30 cellular contexts compared by ENCODE assay signal in genomic region chr1:75529488-75529887, GRCh38.
DNase-seq lines count a peak whose midpoint lies in the region; ATAC-seq, FAIRE-seq and TF ChIP-seq lines count a peak whose summit lies in the region.
"Had no signal": no experiment of that assay in that cellular context is flagged by ENCODE, and none has a peak within 500 bp of the region (broad histone marks: within the 10 kb centered on the region; RNA-seq: fewer than 3 reads in every experiment).

No MANE protein-coding gene starts in this region.

- peak; percentile 4 for DNase-seq in H54 (ENCODE audit: insufficient read length, low spot score)
- peak; percentile 39 for DNase-seq in fibroblast of the aortic adventitia (ENCODE audit: low read depth)
- peak; percentile 24 for DNase-seq in renal cortical epithelial cell (ENCODE audit: low read depth)
- DNase-seq in cerebellar cortex (ENCODE audit: low spot score), result no peak
- DNase-seq in heart left ventricle, result no peak
- DNase-seq: AML-193; CD4-positive, alpha-beta T cell; GM23248; H9; HFFc6; Karpas-422; MV-4-11; NCI-H1105; NCI-H1436 treated with DMSO at 0.1 percent for 48 hours; NCI-H187 treated with DMSO at 0.1 percent for 48 hours; NCI-H2107; NCI-H446 treated with DMSO at 0.1 percent for 48 hours; NCI-H526; NCI-H82; NK-92 treated with Interleukin-12 subunit alpha and Interleukin-12 subunit beta, amount 100 ng/mL, for 24 hours; PC-9 had no signal

- H3K9me3 ChIP-seq in heart left ventricle, result no peaks in the 10 kb centered on the region
- H3K9me3 ChIP-seq: BLaER1 treated with 17β-estradiol and CSF1 and Interleukin-3, amounts not matched to agents 10 nM and 100 nM; SJSA1 had no signal

- TF ChIP-seq CTCF in fibroblast of the aortic adventitia (IDR thresholded peaks at IDR 0.05; ENCODE audit: insufficient read depth, low read length), result no peak
- TF ChIP-seq CTCF in heart left ventricle (IDR thresholded peaks at IDR 0.05), result no peak

- intact Hi-C loops in heart left ventricle (cut with DNase I), result no loop called here

- no peak for FAIRE-seq in H54 (lab: Jason Lieb, UNC)
- FAIRE-seq: A204.1, D721Med, GM18507, HepG2 had no signal

- no peak overlapping the region for H3K4me3 ChIP-seq in fibroblast of the aortic adventitia (ENCODE audit: low read depth, low read length)
- no peak overlapping the region for H3K4me3 ChIP-seq in heart left ventricle
- H3K4me3 ChIP-seq: BLaER1 treated with 17β-estradiol and CSF1 and Interleukin-3, amounts not matched to agents 10 nM and 100 nM; GM23248; PC-9; SJSA1 had no signal

- H3K27me3 ChIP-seq in heart left ventricle, result no peaks in the 10 kb centered on the region
- H3K27me3 ChIP-seq: BLaER1 treated with 17β-estradiol and CSF1 and Interleukin-3, amounts not matched to agents 10 nM and 100 nM had no signal

- ATAC-seq in SK-N-SH treated with all-trans-retinoic acid at 6 μM for 48 hours, result peak; percentile 89
- no peak for ATAC-seq in heart left ventricle
- ATAC-seq in HG02571 (IDR thresholded peaks at IDR 0.05; ENCODE audit: unreplicated experiment), result no peak
- ATAC-seq: HepG2, Right ventricle myocardium inferior had no signal

- no peak overlapping the region for H3K27ac ChIP-seq in heart left ventricle
- H3K27ac ChIP-seq: BLaER1 treated with 17β-estradiol and CSF1 and Interleukin-3, amounts not matched to agents 10 nM and 100 nM; GM23248; PC-9; SJSA1 had no signal

- TF ChIP-seq POLR2A in H54 (IDR thresholded peaks at IDR 0.05; ENCODE audit: low read depth, low read length), result no peak
- no peak for TF ChIP-seq POLR2A in heart left ventricle (IDR thresholded peaks at IDR 0.05)

- H3K36me3 ChIP-seq in heart left ventricle, result no peaks in the 10 kb centered on the region
- H3K36me3 ChIP-seq: BLaER1 treated with 17β-estradiol and CSF1 and Interleukin-3, amounts not matched to agents 10 nM and 100 nM; SJSA1 had no signal

- no peaks in the 10 kb centered on the region for H3K4me1 ChIP-seq in heart left ventricle
- H3K4me1 ChIP-seq: BLaER1 treated with 17β-estradiol and CSF1 and Interleukin-3, amounts not matched to agents 10 nM and 100 nM; SJSA1 had no signal

TF ChIP-seq in SK-N-SH treated with all-trans-retinoic acid at 6 μM for 48 hours, 23 proteins besides CTCF, POLR2A, EP300 and RAD21:
- TF ChIP-seq RARB (CRISPR knock-in tag; IDR thresholded peaks at IDR 0.05), result peak; percentile 83; the same call in 1 of the 2 replicates
- peak; percentile 92; the same call in 1 of the 2 replicates for TF ChIP-seq TOX (CRISPR knock-in tag; IDR thresholded peaks at IDR 0.05; ENCODE audit: borderline replicate concordance)
- peak; percentile 93 for TF ChIP-seq ISL1 (CRISPR knock-in tag; IDR thresholded peaks at IDR 0.05)
- TF ChIP-seq ZNF70 (CRISPR knock-in tag; IDR thresholded peaks at IDR 0.05), result no peak
- peak; percentile 47; the same call in 1 of the 2 replicates for TF ChIP-seq POU6F1 (CRISPR knock-in tag; IDR thresholded peaks at IDR 0.05; ENCODE audit: borderline replicate concordance, low read depth)
- TF ChIP-seq ZC3H10 (CRISPR knock-in tag; IDR thresholded peaks at IDR 0.05), result peak; percentile 95
- TF ChIP-seq, protein P1, sequence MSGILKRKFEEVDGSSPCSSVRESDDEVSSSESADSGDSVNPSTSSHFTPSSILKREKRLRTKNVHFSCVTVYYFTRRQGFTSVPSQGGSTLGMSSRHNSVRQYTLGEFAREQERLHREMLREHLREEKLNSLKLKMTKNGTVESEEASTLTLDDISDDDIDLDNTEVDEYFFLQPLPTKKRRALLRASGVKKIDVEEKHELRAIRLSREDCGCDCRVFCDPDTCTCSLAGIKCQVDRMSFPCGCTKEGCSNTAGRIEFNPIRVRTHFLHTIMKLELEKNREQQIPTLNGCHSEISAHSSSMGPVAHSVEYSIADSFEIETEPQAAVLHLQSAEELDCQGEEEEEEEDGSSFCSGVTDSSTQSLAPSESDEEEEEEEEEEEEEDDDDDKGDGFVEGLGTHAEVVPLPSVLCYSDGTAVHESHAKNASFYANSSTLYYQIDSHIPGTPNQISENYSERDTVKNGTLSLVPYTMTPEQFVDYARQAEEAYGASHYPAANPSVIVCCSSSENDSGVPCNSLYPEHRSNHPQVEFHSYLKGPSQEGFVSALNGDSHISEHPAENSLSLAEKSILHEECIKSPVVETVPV (CRISPR knock-in tag; IDR thresholded peaks at IDR 0.05), result no peak
TF ChIP-seq in SK-N-SH treated with all-trans-retinoic acid at 6 μM for 48 hours: peak in this region for 5.

Comparison
In these comparisons a context has a peak if more than half of its experiments do, and no peak if none do; other contexts are left out.
1. DNase-seq: peak in H54 (single experiment), fibroblast of the aortic adventitia (single experiment) and renal cortical epithelial cell (single experiment); none in cerebellar cortex (single experiment) and heart left ventricle (0 of 5).